In the genomic region with DNA sequence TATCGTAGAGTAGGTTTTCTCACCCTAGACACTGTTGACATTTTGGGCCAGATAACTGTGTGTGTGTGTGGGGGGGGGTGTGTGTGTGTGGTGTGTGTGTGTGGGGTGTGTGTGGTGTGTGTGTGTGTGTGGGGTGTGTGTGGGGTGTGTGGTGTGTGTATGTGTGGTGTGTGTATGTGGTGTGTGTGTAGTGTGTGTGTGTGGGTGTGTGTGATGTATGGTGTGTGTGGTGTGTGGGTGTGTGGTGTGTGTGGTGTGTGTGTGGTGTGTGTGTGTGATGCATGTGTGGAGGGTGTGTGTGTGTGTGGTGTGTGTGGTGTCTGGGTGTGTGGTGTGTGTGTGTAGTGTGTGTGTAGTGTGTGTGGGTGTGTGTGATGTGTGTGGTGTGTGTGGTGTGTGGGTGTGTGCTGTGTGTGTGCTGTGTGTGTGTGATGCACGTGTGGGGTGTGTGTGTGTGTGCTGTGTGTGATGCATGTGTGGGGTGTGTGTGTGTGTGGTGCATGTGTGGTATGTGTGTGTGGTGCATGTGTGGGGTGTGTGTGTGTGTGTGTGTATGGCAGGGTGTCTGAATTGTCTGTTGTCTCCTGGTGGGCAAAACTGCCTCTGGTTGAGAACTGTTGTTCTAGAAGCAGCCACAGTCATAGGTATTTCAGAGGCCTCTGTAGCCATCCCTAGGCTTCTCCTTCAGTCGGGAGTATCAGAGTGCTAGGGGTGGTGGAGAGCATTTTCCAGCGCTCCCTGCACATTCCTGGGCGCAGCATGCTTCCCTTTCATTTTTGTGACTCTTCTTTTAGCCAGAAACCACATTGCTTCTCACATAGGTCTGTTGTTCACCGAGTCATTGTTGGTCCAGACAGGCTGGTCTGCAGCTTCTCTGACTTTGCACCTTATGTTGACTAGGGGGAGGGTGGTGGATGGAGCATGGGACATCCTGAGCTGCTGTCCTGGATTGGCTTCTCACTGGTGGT, we compare ENCODE assay signal across 2 cellular contexts.
TF ChIP-seq lines count a peak whose summit lies in the region.

No MANE protein-coding gene starts in this region.

TF ChIP-seq in GM12878, 131 proteins besides CTCF, POLR2A, EP300 and RAD21:
- TF ChIP-seq, protein P1, sequence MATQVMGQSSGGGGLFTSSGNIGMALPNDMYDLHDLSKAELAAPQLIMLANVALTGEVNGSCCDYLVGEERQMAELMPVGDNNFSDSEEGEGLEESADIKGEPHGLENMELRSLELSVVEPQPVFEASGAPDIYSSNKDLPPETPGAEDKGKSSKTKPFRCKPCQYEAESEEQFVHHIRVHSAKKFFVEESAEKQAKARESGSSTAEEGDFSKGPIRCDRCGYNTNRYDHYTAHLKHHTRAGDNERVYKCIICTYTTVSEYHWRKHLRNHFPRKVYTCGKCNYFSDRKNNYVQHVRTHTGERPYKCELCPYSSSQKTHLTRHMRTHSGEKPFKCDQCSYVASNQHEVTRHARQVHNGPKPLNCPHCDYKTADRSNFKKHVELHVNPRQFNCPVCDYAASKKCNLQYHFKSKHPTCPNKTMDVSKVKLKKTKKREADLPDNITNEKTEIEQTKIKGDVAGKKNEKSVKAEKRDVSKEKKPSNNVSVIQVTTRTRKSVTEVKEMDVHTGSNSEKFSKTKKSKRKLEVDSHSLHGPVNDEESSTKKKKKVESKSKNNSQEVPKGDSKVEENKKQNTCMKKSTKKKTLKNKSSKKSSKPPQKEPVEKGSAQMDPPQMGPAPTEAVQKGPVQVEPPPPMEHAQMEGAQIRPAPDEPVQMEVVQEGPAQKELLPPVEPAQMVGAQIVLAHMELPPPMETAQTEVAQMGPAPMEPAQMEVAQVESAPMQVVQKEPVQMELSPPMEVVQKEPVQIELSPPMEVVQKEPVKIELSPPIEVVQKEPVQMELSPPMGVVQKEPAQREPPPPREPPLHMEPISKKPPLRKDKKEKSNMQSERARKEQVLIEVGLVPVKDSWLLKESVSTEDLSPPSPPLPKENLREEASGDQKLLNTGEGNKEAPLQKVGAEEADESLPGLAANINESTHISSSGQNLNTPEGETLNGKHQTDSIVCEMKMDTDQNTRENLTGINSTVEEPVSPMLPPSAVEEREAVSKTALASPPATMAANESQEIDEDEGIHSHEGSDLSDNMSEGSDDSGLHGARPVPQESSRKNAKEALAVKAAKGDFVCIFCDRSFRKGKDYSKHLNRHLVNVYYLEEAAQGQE (IDR thresholded peaks at IDR 0.05; ENCODE audit: low read depth, low read length), result no peak
- no peak for TF ChIP-seq TAF1 (IDR thresholded peaks at IDR 0.05; ENCODE audit: borderline replicate concordance, low read depth, low read length)
- TF ChIP-seq, protein P2, sequence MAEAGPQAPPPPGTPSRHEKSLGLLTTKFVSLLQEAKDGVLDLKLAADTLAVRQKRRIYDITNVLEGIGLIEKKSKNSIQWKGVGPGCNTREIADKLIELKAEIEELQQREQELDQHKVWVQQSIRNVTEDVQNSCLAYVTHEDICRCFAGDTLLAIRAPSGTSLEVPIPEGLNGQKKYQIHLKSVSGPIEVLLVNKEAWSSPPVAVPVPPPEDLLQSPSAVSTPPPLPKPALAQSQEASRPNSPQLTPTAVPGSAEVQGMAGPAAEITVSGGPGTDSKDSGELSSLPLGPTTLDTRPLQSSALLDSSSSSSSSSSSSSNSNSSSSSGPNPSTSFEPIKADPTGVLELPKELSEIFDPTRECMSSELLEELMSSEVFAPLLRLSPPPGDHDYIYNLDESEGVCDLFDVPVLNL (IDR thresholded peaks at IDR 0.05; ENCODE audit: low read depth, low read length), result no peak
- no peak for TF ChIP-seq KDM1A (IDR thresholded peaks at IDR 0.05; ENCODE audit: borderline replicate concordance)
- TF ChIP-seq HDAC6 (IDR thresholded peaks at IDR 0.05; ENCODE audit: unreplicated experiment), result no peak
- TF ChIP-seq ZNF217 (IDR thresholded peaks at IDR 0.05), result no peak
- TF ChIP-seq NR2C1 (IDR thresholded peaks at IDR 0.05), result no peak
- TF ChIP-seq, protein P3, sequence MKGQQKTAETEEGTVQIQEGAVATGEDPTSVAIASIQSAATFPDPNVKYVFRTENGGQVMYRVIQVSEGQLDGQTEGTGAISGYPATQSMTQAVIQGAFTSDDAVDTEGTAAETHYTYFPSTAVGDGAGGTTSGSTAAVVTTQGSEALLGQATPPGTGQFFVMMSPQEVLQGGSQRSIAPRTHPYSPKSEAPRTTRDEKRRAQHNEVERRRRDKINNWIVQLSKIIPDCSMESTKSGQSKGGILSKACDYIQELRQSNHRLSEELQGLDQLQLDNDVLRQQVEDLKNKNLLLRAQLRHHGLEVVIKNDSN (IDR thresholded peaks at IDR 0.05; ENCODE audit: borderline replicate concordance, extremely low read length, insufficient read depth, low read depth, low read length), result no peak
- no peak for TF ChIP-seq BHLHE40 (IDR thresholded peaks at IDR 0.05; ENCODE audit: borderline replicate concordance in 1 of 2, low read depth in 2 of 2, low read length in 1 of 2)
- no peak for TF ChIP-seq ETV6 (conservative IDR thresholded peaks at IDR 0.05 in 1 of 2, IDR thresholded peaks at IDR 0.05 in 1 of 2; ENCODE audit: borderline replicate concordance in 1 of 2, low read depth in 1 of 2)
- no peak for TF ChIP-seq JUNB (IDR thresholded peaks at IDR 0.05)
- no peak for TF ChIP-seq ZNF384 (IDR thresholded peaks at IDR 0.05; ENCODE audit: borderline replicate concordance, low read depth, low read length)
- no peak for TF ChIP-seq IRF4 (IDR thresholded peaks at IDR 0.05; ENCODE audit: low read depth, low read length)
- TF ChIP-seq NFYA (IDR thresholded peaks at IDR 0.05; ENCODE audit: borderline replicate concordance, low read depth, low read length), result no peak

TF ChIP-seq in SK-N-SH, 30 proteins besides CTCF, POLR2A, EP300 and RAD21:
- TF ChIP-seq, protein P3 (IDR thresholded peaks at IDR 0.05; ENCODE audit: borderline replicate concordance, low read depth), result no peak
- TF ChIP-seq, protein P4, sequence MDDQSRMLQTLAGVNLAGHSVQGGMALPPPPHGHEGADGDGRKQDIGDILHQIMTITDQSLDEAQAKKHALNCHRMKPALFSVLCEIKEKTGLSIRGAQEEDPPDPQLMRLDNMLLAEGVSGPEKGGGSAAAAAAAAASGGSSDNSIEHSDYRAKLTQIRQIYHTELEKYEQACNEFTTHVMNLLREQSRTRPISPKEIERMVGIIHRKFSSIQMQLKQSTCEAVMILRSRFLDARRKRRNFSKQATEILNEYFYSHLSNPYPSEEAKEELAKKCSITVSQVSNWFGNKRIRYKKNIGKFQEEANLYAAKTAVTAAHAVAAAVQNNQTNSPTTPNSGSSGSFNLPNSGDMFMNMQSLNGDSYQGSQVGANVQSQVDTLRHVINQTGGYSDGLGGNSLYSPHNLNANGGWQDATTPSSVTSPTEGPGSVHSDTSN (IDR thresholded peaks at IDR 0.05), result no peak
- TF ChIP-seq YY1 (IDR thresholded peaks at IDR 0.05; ENCODE audit: low read depth), result no peak
- no peak for TF ChIP-seq GATA2 (CRISPR knock-in tag; IDR thresholded peaks at IDR 0.05)
- TF ChIP-seq, protein P5, sequence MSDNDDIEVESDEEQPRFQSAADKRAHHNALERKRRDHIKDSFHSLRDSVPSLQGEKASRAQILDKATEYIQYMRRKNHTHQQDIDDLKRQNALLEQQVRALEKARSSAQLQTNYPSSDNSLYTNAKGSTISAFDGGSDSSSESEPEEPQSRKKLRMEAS (IDR thresholded peaks at IDR 0.05; ENCODE audit: low read depth), result no peak
- TF ChIP-seq POLR2AphosphoS5 (IDR thresholded peaks at IDR 0.05; ENCODE audit: low read depth, low read length), result no peak
- TF ChIP-seq TAF1 (IDR thresholded peaks at IDR 0.05; ENCODE audit: borderline replicate concordance, low read depth, low read length), result no peak
- no peak for TF ChIP-seq SIN3A (IDR thresholded peaks at IDR 0.05; ENCODE audit: borderline replicate concordance, low read depth, low read length)
- TF ChIP-seq, protein P6, sequence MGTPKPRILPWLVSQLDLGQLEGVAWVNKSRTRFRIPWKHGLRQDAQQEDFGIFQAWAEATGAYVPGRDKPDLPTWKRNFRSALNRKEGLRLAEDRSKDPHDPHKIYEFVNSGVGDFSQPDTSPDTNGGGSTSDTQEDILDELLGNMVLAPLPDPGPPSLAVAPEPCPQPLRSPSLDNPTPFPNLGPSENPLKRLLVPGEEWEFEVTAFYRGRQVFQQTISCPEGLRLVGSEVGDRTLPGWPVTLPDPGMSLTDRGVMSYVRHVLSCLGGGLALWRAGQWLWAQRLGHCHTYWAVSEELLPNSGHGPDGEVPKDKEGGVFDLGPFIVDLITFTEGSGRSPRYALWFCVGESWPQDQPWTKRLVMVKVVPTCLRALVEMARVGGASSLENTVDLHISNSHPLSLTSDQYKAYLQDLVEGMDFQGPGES (IDR thresholded peaks at IDR 0.05; ENCODE audit: low read depth, low read length), result no peak
- no peak for TF ChIP-seq GABPA (IDR thresholded peaks at IDR 0.05; ENCODE audit: low read depth)
- no peak for TF ChIP-seq FOXJ3 (CRISPR knock-in tag; IDR thresholded peaks at IDR 0.05)
- no peak for TF ChIP-seq MXI1 (IDR thresholded peaks at IDR 0.05; ENCODE audit: low read depth, low read length)
- no peak for TF ChIP-seq TEAD4 (IDR thresholded peaks at IDR 0.05; ENCODE audit: borderline replicate concordance, insufficient read depth)
- TF ChIP-seq CHD2 (IDR thresholded peaks at IDR 0.05; ENCODE audit: low read length, partially characterized antibody), result no peak
- no peak for TF ChIP-seq FOSL2 (IDR thresholded peaks at IDR 0.05; ENCODE audit: borderline replicate concordance, low read depth)
- TF ChIP-seq, protein P7, sequence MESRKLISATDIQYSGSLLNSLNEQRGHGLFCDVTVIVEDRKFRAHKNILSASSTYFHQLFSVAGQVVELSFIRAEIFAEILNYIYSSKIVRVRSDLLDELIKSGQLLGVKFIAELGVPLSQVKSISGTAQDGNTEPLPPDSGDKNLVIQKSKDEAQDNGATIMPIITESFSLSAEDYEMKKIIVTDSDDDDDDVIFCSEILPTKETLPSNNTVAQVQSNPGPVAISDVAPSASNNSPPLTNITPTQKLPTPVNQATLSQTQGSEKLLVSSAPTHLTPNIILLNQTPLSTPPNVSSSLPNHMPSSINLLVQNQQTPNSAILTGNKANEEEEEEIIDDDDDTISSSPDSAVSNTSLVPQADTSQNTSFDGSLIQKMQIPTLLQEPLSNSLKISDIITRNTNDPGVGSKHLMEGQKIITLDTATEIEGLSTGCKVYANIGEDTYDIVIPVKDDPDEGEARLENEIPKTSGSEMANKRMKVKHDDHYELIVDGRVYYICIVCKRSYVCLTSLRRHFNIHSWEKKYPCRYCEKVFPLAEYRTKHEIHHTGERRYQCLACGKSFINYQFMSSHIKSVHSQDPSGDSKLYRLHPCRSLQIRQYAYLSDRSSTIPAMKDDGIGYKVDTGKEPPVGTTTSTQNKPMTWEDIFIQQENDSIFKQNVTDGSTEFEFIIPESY (IDR thresholded peaks at IDR 0.05; ENCODE audit: borderline replicate concordance, low read depth), result no peak
- no peak for TF ChIP-seq ELF1 (IDR thresholded peaks at IDR 0.05)
- no peak for TF ChIP-seq TCF12 (IDR thresholded peaks at IDR 0.05)
- no peak for TF ChIP-seq NFIC (IDR thresholded peaks at IDR 0.05; ENCODE audit: borderline replicate concordance)
- TF ChIP-seq RFX5 (IDR thresholded peaks at IDR 0.05; ENCODE audit: low read length), result no peak
TF ChIP-seq in SK-N-SH: peak in this region for 0.
